Comparison of ENCODE assay signal across 1 cellular context in genomic region chr22:29072979-29073617, GRCh38.
TF ChIP-seq lines count a peak whose summit lies in the region.

KREMEN1 (plus strand) TSS chr22:29073035; CDS start chr22:29073131, 96 bp downstream.

TF ChIP-seq in K562, 482 proteins besides CTCF, POLR2A, EP300 and RAD21 (continued from another document):
- TF ChIP-seq GTF3C2 (IDR thresholded peaks at IDR 0.05; ENCODE audit: borderline replicate concordance, extremely low read depth, insufficient read length): no peak
- TF ChIP-seq JUN (IDR thresholded peaks at IDR 0.05; ENCODE audit: borderline replicate concordance, low read depth, low read length): no peak
- TF ChIP-seq JUN (CRISPR knock-in tag; IDR thresholded peaks at IDR 0.05; ENCODE audit: borderline replicate concordance): no peak
- peak; percentile 48; the same call in 1 of the 2 replicates for TF ChIP-seq PHF8 (IDR thresholded peaks at IDR 0.05; ENCODE audit: borderline replicate concordance, low read length)
- TF ChIP-seq ARID2 (IDR thresholded peaks at IDR 0.05): no peak
- TF ChIP-seq ZNF23 (CRISPR knock-in tag; IDR thresholded peaks at IDR 0.05): no peak
- TF ChIP-seq TOE1 (IDR thresholded peaks at IDR 0.05; ENCODE audit: borderline replicate concordance): no peak
- TF ChIP-seq TOE1 (CRISPR knock-in tag; IDR thresholded peaks at IDR 0.05; ENCODE audit: borderline replicate concordance, low read depth): no peak
- TF ChIP-seq ZNF134 (CRISPR knock-in tag; conservative IDR thresholded peaks at IDR 0.05): no peak
- no peak for TF ChIP-seq ELF1 (tag; IDR thresholded peaks at IDR 0.05)
- no peak for TF ChIP-seq SAP30 (IDR thresholded peaks at IDR 0.05; ENCODE audit: borderline replicate concordance, insufficient read depth, low read depth, low read length, poor library complexity, severe bottlenecking)
- no peak for TF ChIP-seq ZNF146 (CRISPR knock-in tag; IDR thresholded peaks at IDR 0.05; ENCODE audit: unreplicated experiment)
- no peak for TF ChIP-seq RUNX1 (IDR thresholded peaks at IDR 0.05; ENCODE audit: low read depth)
- peak; percentile 27 for TF ChIP-seq PCBP1 (IDR thresholded peaks at IDR 0.05; ENCODE audit: low read depth, low read length, poor library complexity, severe bottlenecking)
- TF ChIP-seq ZNF511 (CRISPR knock-in tag; IDR thresholded peaks at IDR 0.05): no peak
- no peak for TF ChIP-seq ETS1 (conservative IDR thresholded peaks at IDR 0.05; ENCODE audit: control insufficient read depth, low read depth, low read length)
- TF ChIP-seq SMAD1 (IDR thresholded peaks at IDR 0.05; ENCODE audit: low read depth, low read length, partially characterized antibody): no peak
- TF ChIP-seq CTBP1 (IDR thresholded peaks at IDR 0.05; ENCODE audit: borderline replicate concordance): no peak
- no peak for TF ChIP-seq GTF2A2 (tag; IDR thresholded peaks at IDR 0.05)
- TF ChIP-seq MTA2 (IDR thresholded peaks at IDR 0.05; ENCODE audit: low read depth): no peak
- no peak for TF ChIP-seq NFE2L1 (tag; IDR thresholded peaks at IDR 0.05; ENCODE audit: borderline replicate concordance, low read depth)
- no peak for TF ChIP-seq ZFP30 (CRISPR knock-in tag; IDR thresholded peaks at IDR 0.05; ENCODE audit: borderline replicate concordance)
- TF ChIP-seq MTA3 (IDR thresholded peaks at IDR 0.05; ENCODE audit: borderline replicate concordance): no peak
- TF ChIP-seq VEZF1 (CRISPR knock-in tag; IDR thresholded peaks at IDR 0.05): peak; percentile 2; the same call in 1 of the 2 replicates
- TF ChIP-seq DPF2 (IDR thresholded peaks at IDR 0.05): no peak
- TF ChIP-seq L3MBTL2 (IDR thresholded peaks at IDR 0.05): no peak
- TF ChIP-seq THRA (IDR thresholded peaks at IDR 0.05): no peak
- peak; percentile 45; the same call in 1 of the 2 replicates for TF ChIP-seq ZBTB7A (IDR thresholded peaks at IDR 0.05; ENCODE audit: borderline replicate concordance, control insufficient read depth, low read depth, low read length)
- TF ChIP-seq KAT7 (CRISPR knock-in tag; IDR thresholded peaks at IDR 0.05; ENCODE audit: borderline replicate concordance): no peak
- TF ChIP-seq CCNT2 (IDR thresholded peaks at IDR 0.05; ENCODE audit: borderline replicate concordance, extremely low read depth, insufficient read length, low read depth, low read length): peak; percentile 9
- TF ChIP-seq NFYB (IDR thresholded peaks at IDR 0.05; ENCODE audit: extremely low read depth, insufficient read length): no peak
- TF ChIP-seq ZNF639 (CRISPR knock-in tag; conservative IDR thresholded peaks at IDR 0.05 in 1 of 2, IDR thresholded peaks at IDR 0.05 in 1 of 2): no peak
- no peak for TF ChIP-seq GMEB1 (CRISPR knock-in tag; IDR thresholded peaks at IDR 0.05)
- no peak for TF ChIP-seq POU5F1 (IDR thresholded peaks at IDR 0.05; ENCODE audit: borderline replicate concordance, low read depth, low read length, partially characterized antibody)
- no peak for TF ChIP-seq POLR2AphosphoS5 (IDR thresholded peaks at IDR 0.05; ENCODE audit: control insufficient read depth, insufficient read depth, low read depth, low read length)
- no peak for TF ChIP-seq HMBOX1 (IDR thresholded peaks at IDR 0.05)
- TF ChIP-seq YY1 (IDR thresholded peaks at IDR 0.05; ENCODE audit: borderline replicate concordance in 1 of 3, control insufficient read depth in 1 of 3, extremely low read depth in 1 of 3, insufficient read depth in 3 of 3, insufficient read length in 1 of 3, insufficient replicate concordance in 2 of 3, low read depth in 1 of 3, low read length in 2 of 3): peak in 1 of 3 experiments; percentile 49
- TF ChIP-seq NR3C1 (CRISPR knock-in tag; IDR thresholded peaks at IDR 0.05): no peak
- TF ChIP-seq ZNF584 (CRISPR knock-in tag; IDR thresholded peaks at IDR 0.05; ENCODE audit: low read depth): no peak
- no peak for TF ChIP-seq ZNF347 (CRISPR knock-in tag; IDR thresholded peaks at IDR 0.05; ENCODE audit: low read depth)
- TF ChIP-seq ZFP91 (CRISPR knock-in tag; IDR thresholded peaks at IDR 0.05): no peak
- TF ChIP-seq MIER1 (IDR thresholded peaks at IDR 0.05; ENCODE audit: low read depth): no peak
TF ChIP-seq in K562: peak in this region for 9.
